In the genomic region with DNA sequence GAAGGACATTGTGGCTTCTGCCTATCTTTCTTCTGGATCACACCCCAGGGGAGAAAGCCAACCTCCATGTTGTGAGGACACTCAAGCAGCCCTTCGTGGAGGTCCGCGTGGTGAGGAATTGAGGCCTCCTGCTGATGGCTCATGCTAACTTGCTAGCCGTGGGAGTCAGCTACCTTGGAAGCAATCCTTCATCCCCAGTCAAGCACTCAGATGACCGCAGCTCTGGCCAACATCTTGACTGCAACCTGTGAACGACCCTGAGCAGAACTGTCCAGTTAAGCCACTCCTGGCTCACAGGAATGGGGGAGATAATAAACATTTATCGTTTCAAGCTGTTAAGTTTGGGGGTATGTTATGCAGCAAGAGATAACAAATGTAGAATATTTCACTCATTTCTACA, we compare ENCODE assay signal across 1 cellular context.
TF ChIP-seq lines count a peak whose summit lies in the region.

No MANE protein-coding gene starts in this region.

TF ChIP-seq in K562, 482 proteins besides CTCF, POLR2A, EP300 and RAD21 (continued from another document and continues in another):
- TF ChIP-seq IRF1 (CRISPR knock-in tag; IDR thresholded peaks at IDR 0.05; ENCODE audit: borderline replicate concordance) (no peak), MBD1 (CRISPR knock-in tag; IDR thresholded peaks at IDR 0.05) (no peak), ZNF79 (CRISPR knock-in tag; IDR thresholded peaks at IDR 0.05; ENCODE audit: low read depth) (no peak), ZBTB40 (IDR thresholded peaks at IDR 0.05) (no peak), ZBTB40 (CRISPR knock-in tag; IDR thresholded peaks at IDR 0.05) (no peak), PML (IDR thresholded peaks at IDR 0.05; ENCODE audit: low read length) (no peak), EHMT2 (IDR thresholded peaks at IDR 0.05) (no peak), TAL1 (IDR thresholded peaks at IDR 0.05) (no peak; the same call in 1 of the 2 replicates), NONO (IDR thresholded peaks at IDR 0.05; ENCODE audit: low read depth in 2 of 2, low read length in 1 of 2) (no peak), HOXB6 (CRISPR knock-in tag; IDR thresholded peaks at IDR 0.05; ENCODE audit: borderline replicate concordance) (no peak), ZBTB8A (IDR thresholded peaks at IDR 0.05; ENCODE audit: partially characterized antibody) (no peak), SMAD2 (IDR thresholded peaks at IDR 0.05; ENCODE audit: low read depth, low read length) (no peak), SOX6 (IDR thresholded peaks at IDR 0.05) (no peak), SP1 (CRISPR knock-in tag; IDR thresholded peaks at IDR 0.05) (no peak), MCM7 (IDR thresholded peaks at IDR 0.05) (no peak), CTCFL (IDR thresholded peaks at IDR 0.05; ENCODE audit: borderline replicate concordance, insufficient read depth, low read depth, low read length, poor library complexity, severe bottlenecking) (no peak), ZNF511 (CRISPR knock-in tag; IDR thresholded peaks at IDR 0.05) (no peak), ZNF217 (CRISPR knock-in tag; IDR thresholded peaks at IDR 0.05) (no peak), CBFB (CRISPR knock-in tag; IDR thresholded peaks at IDR 0.05) (no peak), TRIM28 (IDR thresholded peaks at IDR 0.05) (0 out of 2 replicates have a peak, but pooled peaks have one; percentile 65), GTF2F1 (IDR thresholded peaks at IDR 0.05; ENCODE audit: low read depth, low read length) (no peak), E2F5 (CRISPR knock-in tag; IDR thresholded peaks at IDR 0.05) (peak; percentile 46; the same call in 1 of the 2 replicates), HDAC6 (IDR thresholded peaks at IDR 0.05; ENCODE audit: low read depth, low read length) (no peak), MAX (CRISPR knock-in tag; IDR thresholded peaks at IDR 0.05) (peak; percentile 34; the same call in 1 of the 2 replicates), KDM1A (IDR thresholded peaks at IDR 0.05) (no peak), IFI16 (CRISPR knock-in tag; IDR thresholded peaks at IDR 0.05) (no peak), L3MBTL2 (IDR thresholded peaks at IDR 0.05) (0 out of 2 replicates have a peak, but pooled peaks have one; percentile 16)
- TF ChIP-seq, protein P1, sequence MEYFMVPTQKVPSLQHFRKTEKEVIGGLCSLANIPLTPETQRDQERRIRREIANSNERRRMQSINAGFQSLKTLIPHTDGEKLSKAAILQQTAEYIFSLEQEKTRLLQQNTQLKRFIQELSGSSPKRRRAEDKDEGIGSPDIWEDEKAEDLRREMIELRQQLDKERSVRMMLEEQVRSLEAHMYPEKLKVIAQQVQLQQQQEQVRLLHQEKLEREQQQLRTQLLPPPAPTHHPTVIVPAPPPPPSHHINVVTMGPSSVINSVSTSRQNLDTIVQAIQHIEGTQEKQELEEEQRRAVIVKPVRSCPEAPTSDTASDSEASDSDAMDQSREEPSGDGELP (CRISPR knock-in tag; IDR thresholded peaks at IDR 0.05; ENCODE audit: borderline replicate concordance): 0 out of 2 replicates have a peak, but pooled peaks have one; percentile 17
- TF ChIP-seq, protein P2, sequence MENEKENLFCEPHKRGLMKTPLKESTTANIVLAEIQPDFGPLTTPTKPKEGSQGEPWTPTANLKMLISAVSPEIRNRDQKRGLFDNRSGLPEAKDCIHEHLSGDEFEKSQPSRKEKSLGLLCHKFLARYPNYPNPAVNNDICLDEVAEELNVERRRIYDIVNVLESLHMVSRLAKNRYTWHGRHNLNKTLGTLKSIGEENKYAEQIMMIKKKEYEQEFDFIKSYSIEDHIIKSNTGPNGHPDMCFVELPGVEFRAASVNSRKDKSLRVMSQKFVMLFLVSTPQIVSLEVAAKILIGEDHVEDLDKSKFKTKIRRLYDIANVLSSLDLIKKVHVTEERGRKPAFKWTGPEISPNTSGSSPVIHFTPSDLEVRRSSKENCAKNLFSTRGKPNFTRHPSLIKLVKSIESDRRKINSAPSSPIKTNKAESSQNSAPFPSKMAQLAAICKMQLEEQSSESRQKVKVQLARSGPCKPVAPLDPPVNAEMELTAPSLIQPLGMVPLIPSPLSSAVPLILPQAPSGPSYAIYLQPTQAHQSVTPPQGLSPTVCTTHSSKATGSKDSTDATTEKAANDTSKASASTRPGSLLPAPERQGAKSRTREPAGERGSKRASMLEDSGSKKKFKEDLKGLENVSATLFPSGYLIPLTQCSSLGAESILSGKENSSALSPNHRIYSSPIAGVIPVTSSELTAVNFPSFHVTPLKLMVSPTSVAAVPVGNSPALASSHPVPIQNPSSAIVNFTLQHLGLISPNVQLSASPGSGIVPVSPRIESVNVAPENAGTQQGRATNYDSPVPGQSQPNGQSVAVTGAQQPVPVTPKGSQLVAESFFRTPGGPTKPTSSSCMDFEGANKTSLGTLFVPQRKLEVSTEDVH (IDR thresholded peaks at IDR 0.05; ENCODE audit: low read depth, partially characterized antibody): no peak
- TF ChIP-seq, protein P3, sequence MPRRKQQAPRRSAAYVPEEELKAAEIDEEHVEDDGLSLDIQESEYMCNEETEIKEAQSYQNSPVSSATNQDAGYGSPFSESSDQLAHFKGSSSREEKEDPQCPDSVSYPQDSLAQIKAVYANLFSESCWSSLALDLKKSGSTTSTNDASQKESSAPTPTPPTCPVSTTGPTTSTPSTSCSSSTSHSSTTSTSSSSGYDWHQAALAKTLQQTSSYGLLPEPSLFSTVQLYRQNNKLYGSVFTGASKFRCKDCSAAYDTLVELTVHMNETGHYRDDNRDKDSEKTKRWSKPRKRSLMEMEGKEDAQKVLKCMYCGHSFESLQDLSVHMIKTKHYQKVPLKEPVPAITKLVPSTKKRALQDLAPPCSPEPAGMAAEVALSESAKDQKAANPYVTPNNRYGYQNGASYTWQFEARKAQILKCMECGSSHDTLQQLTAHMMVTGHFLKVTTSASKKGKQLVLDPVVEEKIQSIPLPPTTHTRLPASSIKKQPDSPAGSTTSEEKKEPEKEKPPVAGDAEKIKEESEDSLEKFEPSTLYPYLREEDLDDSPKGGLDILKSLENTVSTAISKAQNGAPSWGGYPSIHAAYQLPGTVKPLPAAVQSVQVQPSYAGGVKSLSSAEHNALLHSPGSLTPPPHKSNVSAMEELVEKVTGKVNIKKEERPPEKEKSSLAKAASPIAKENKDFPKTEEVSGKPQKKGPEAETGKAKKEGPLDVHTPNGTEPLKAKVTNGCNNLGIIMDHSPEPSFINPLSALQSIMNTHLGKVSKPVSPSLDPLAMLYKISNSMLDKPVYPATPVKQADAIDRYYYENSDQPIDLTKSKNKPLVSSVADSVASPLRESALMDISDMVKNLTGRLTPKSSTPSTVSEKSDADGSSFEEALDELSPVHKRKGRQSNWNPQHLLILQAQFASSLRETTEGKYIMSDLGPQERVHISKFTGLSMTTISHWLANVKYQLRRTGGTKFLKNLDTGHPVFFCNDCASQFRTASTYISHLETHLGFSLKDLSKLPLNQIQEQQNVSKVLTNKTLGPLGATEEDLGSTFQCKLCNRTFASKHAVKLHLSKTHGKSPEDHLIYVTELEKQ (CRISPR knock-in tag; IDR thresholded peaks at IDR 0.05): no peak
